8 cellular contexts compared by ENCODE assay signal in the genomic region with DNA sequence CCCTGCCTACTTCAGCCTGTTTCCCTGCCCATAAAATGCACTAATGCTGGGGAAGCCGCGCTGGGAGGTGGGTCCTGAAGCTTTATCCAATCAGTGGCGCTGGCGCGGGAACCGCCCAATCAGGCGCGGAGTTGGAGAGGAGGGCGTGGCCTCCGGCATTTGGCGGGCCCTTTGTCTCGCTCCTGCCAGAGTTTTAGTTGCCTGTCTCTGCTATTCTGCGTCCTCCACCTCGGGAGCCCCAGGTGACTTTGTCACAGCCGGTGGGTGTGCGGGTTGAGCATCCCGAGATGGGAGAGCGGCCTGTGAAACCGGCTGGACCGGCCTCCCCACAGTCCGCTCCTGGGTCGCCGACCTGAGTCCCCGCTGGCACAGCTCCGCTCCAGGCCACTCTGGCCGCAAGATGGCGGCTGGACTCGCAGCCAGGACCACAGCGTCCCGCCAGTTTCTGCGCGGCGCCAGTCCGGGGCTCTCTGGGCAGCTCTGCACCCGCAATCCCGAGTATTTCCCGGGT. TPM values are rescaled to one million over a fixed set of nuclear protein-coding genes. Genes with fewer than 3 reads are reported as not detected.
DNase-seq lines count a peak whose midpoint lies in the region; ATAC-seq lines count a peak whose summit lies in the region.

No MANE protein-coding gene starts in this region.

- no peaks in the 10 kb centered on the region for H3K27me3 Mint-ChIP-seq in activated CD4-positive, alpha-beta memory T cell treated with anti-CD3 and anti-CD28 coated beads for 36 hours

- peaks cover 0 to 5% of the 10 kb centered on the region in 2 donors for H3K9me3 ChIP-seq in duodenal mucosa (ENCODE audit: control insufficient read depth in 1 of 2, low read length in 2 of 2)

- peak overlapping the region; percentile 61 to 62 for H3K4me3 ChIP-seq in duodenal mucosa (ENCODE audit: low read depth in 1 of 2, low read length in 2 of 2)

- H3K9me3 Mint-ChIP-seq in activated CD4-positive, alpha-beta memory T cell treated with anti-CD3 and anti-CD28 coated beads for 36 hours, result no peaks in the 10 kb centered on the region

- DNase-seq in AML-193 (lab: John Stamatoyannopoulos, UW), result peak; percentile 88 to 91
- peak; percentile 94 for DNase-seq in activated CD4-positive, alpha-beta memory T cell treated with anti-CD3 and anti-CD28 coated beads for 36 hours
- DNase-seq in lung microvascular endothelial cell (ENCODE audit: low read depth in 2 of 2), result peak; percentile 41 to 52
- peak; percentile 81 for DNase-seq in stimulated activated CD4-positive, alpha-beta T cell treated with anti-CD3 and anti-CD28 coated beads, Interleukin-4, amount 100 ng/mL, for 1 hour
- DNase-seq in NCI-H69 (lab: John Stamatoyannopoulos, UW), result no peak

- H3K27me3 ChIP-seq in duodenal mucosa (ENCODE audit: control insufficient read depth in 1 of 2, insufficient read depth in 2 of 2, low read length in 2 of 2), result no peaks in the 10 kb centered on the region

- no peak overlapping the region for H3K9ac ChIP-seq in duodenal mucosa (ENCODE audit: low read depth in 1 of 2, low read length in 2 of 2)

- H3K4me1 Mint-ChIP-seq in activated CD4-positive, alpha-beta memory T cell treated with anti-CD3 and anti-CD28 coated beads for 36 hours (ENCODE audit: low read depth), result peaks cover 4% of the 10 kb centered on the region

- CTCF ChIA-PET in activated CD4-positive, alpha-beta memory T cell treated with anti-CD3 and anti-CD28 coated beads for 36 hours (lab: Charles Lee), result interaction anchor here (1.7 kb wide), 1 partner anchor 9 kb away, joined by 13 read pairs; no protein-coding TSS in a partner anchor

- H3K27ac ChIP-seq in duodenal mucosa (ENCODE audit: low read depth, low read length), result no peak overlapping the region

- no peaks in the 10 kb centered on the region for H3K36me3 ChIP-seq in duodenal mucosa (ENCODE audit: control insufficient read depth in 1 of 2, insufficient read depth in 2 of 2, low read length in 2 of 2)

- no peaks in the 10 kb centered on the region for H3K36me3 Mint-ChIP-seq in activated CD4-positive, alpha-beta memory T cell treated with anti-CD3 and anti-CD28 coated beads for 36 hours

- no peak overlapping the region for H3K27ac Mint-ChIP-seq in activated CD4-positive, alpha-beta memory T cell treated with anti-CD3 and anti-CD28 coated beads for 36 hours

- peak overlapping the region; percentile 79 for H3K4me3 Mint-ChIP-seq in activated CD4-positive, alpha-beta memory T cell treated with anti-CD3 and anti-CD28 coated beads for 36 hours

- ATAC-seq in HG03354 (IDR thresholded peaks at IDR 0.05; ENCODE audit: poor library complexity, severe bottlenecking, unreplicated experiment) (peak; percentile 71), HG02571 (IDR thresholded peaks at IDR 0.05; ENCODE audit: unreplicated experiment) (no peak)

- POLR2A ChIA-PET in activated CD4-positive, alpha-beta memory T cell treated with anti-CD3 and anti-CD28 coated beads for 36 hours (lab: Charles Lee), result interaction anchor here (0.6 to 1.5 kb wide), 6 partner anchors 8 to 698 kb away, joined by 3 to 6 read pairs (median 4); partner anchors contain the start of genes ZNF429, ZNF66 and ZNF738

- no peaks in the 10 kb centered on the region for H3K4me1 ChIP-seq in duodenal mucosa (ENCODE audit: control insufficient read depth in 1 of 2, insufficient read depth in 2 of 2, low read length in 2 of 2)

- intact Hi-C loops in activated CD4-positive, alpha-beta memory T cell treated with anti-CD3 and anti-CD28 coated beads for 36 hours (cut with micrococcal nuclease), result loop anchor here (5.0 to 10.0 kb wide), 2 partner anchors 77 to 480 kb away; partner anchors contain the start of gene ZNF493

RNA-seq across cellular contexts. Expression of gene ZNF429, which starts 30.7 kb away (rescaled TPM):
- 1 to 10 TPM; 9.0 to 9.5 TPM for total RNA-seq in activated CD4-positive, alpha-beta memory T cell treated with anti-CD3 and anti-CD28 coated beads for 36 hours
- total RNA-seq in lung microvascular endothelial cell, result 1.1 and 3.8 TPM in 2 replicates
